ENCODE assay signal across 17 cellular contexts in the genomic region with DNA sequence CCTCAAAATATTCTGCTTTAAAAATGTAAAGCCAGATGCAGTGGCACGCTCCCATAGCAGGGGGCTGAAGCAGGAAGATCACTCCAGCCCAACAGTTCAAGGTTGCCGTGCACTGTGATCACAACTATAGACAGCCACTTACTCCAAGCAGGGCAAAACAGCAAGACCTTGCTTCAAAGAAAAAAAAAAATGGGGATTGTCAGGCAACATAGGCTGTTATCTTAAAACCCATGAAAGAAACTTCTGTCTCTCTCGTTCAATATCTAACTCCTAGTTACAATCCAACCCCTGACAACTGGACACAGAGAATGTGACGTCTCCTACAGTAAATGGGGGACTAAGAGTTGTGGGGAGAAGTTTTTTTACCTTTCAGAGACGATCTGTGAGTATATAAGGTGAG. TPM values are rescaled to one million over a fixed set of nuclear protein-coding genes. Genes with fewer than 3 reads are reported as not detected.
A peak's percentile ranks its signal among the peaks of the same experiment; 100 is the strongest.
DNase-seq lines count a peak whose midpoint lies in the region; ATAC-seq and TF ChIP-seq lines count a peak whose summit lies in the region.
"Had no signal": no experiment of that assay in that cellular context is flagged by ENCODE, and none has a peak within 500 bp of the region (broad histone marks: within the 10 kb centered on the region; RNA-seq: fewer than 3 reads in every experiment).

No MANE protein-coding gene starts in this region.

- H3K27ac ChIP-seq in OCI-LY1 (ENCODE audit: low read depth, low read length, poor library complexity, severe bottlenecking) (peak overlapping the region; percentile 98), thymus (ENCODE audit: low read depth) (peak overlapping the region; percentile 70), uterus (no peak overlapping the region)
- H3K27ac ChIP-seq: ascending aorta, vagina had no signal

- H3K9me2 ChIP-seq in OCI-LY1 (ENCODE audit: low read depth, low read length) = no peaks in the 10 kb centered on the region

- no peaks in the 10 kb centered on the region for H3K9me3 ChIP-seq in OCI-LY1 (ENCODE audit: low read length)
- no peaks in the 10 kb centered on the region for H3K9me3 ChIP-seq in thymus (ENCODE audit: control insufficient read depth)
- no peaks in the 10 kb centered on the region for H3K9me3 ChIP-seq in uterus
- H3K9me3 ChIP-seq: ascending aorta, vagina had no signal

- no peak for TF ChIP-seq POLR2A in uterus (IDR thresholded peaks at IDR 0.05)

- peaks cover 51% of the 10 kb centered on the region for H3K36me3 ChIP-seq in OCI-LY1 (ENCODE audit: insufficient read depth, low read length)
- peaks cover 3% of the 10 kb centered on the region for H3K36me3 ChIP-seq in thymus (ENCODE audit: control insufficient read depth, insufficient read depth)
- no peaks in the 10 kb centered on the region for H3K36me3 ChIP-seq in uterus
- H3K36me3 ChIP-seq: ascending aorta, vagina had no signal

- WGBS in thymus = 44% methylated on average over 5 of the region's 5 CpGs

- H3F3A ChIP-seq in OCI-LY1 (ENCODE audit: insufficient read depth, low read length) = peaks cover 13% of the 10 kb centered on the region; the same call in 1 of the 2 replicates

- no peak for DNase-seq in activated naive CD4-positive, alpha-beta T cell treated with anti-CD3 and anti-CD28 coated beads for 36 hours
- DNase-seq in activated naive CD4-positive, alpha-beta T cell treated with anti-CD3 and anti-CD28 coated beads, Interleukin-2, amount 50 U/mL, for 16 hours = no peak
- DNase-seq in central memory CD8-positive, alpha-beta T cell (ENCODE audit: low spot score in 2 of 2) = no peak
- no peak for DNase-seq in uterus
- DNase-seq: activated CD4-positive, CD25-positive, alpha-beta regulatory T cell; activated T-cell treated with anti-CD3 and anti-CD28 coated beads, Interleukin-2, amount 50 U/mL, for 1 hour; Calu3; GF-D8; KG1; NCI-H1105 treated with DMSO at 0.1 percent for 48 hours; NCI-H2171 treated with DMSO at 0.1 percent for 48 hours had no signal

- ATAC-seq in central memory CD8-positive, alpha-beta T cell (replicated peaks; ENCODE audit: extremely low read depth, poor library complexity, severe bottlenecking) = no peak
- no peak for ATAC-seq in GM21360 (IDR thresholded peaks at IDR 0.05; ENCODE audit: unreplicated experiment)
- ATAC-seq in GM18868 (IDR thresholded peaks at IDR 0.05; ENCODE audit: unreplicated experiment) = no peak

- H3K4me2 ChIP-seq in OCI-LY1 (ENCODE audit: low read length) = peak overlapping the region; percentile 27; the same call in 1 of the 2 replicates

- peaks cover 99% of the 10 kb centered on the region for H3K4me1 ChIP-seq in OCI-LY1 (ENCODE audit: insufficient read depth, low read length, severe bottlenecking)
- H3K4me1 ChIP-seq in thymus (ENCODE audit: control insufficient read depth, insufficient read depth, low read length) = peaks cover 37% of the 10 kb centered on the region
- H3K4me1 ChIP-seq in uterus = no peaks in the 10 kb centered on the region
- H3K4me1 ChIP-seq: ascending aorta had no signal

- no peak overlapping the region for H2AFZ ChIP-seq in OCI-LY1 (ENCODE audit: low read length)

- TF ChIP-seq CTCF in OCI-LY1 (IDR thresholded peaks at IDR 0.05; ENCODE audit: low read length) (no peak), uterus (IDR thresholded peaks at IDR 0.05) (no peak)

- CTCF ChIA-PET in activated naive CD4-positive, alpha-beta T cell treated with anti-CD3 and anti-CD28 coated beads for 36 hours (lab: Charles Lee) = interaction anchor here (0.7 to 1.0 kb wide), 2 partner anchors 12 to 37 kb away, joined by 3 read pairs; no protein-coding TSS in a partner anchor

- H3K4me3 ChIP-seq in OCI-LY1 (ENCODE audit: low read depth, low read length, poor library complexity, severe bottlenecking) = no peak overlapping the region
- H3K4me3 ChIP-seq in thymus (ENCODE audit: low read length) = peak overlapping the region; percentile 34
- no peak overlapping the region for H3K4me3 ChIP-seq in uterus
- H3K4me3 ChIP-seq: ascending aorta, vagina had no signal

- no peaks in the 10 kb centered on the region for H3K27me3 ChIP-seq in OCI-LY1 (ENCODE audit: insufficient read depth, low read length)
- no peaks in the 10 kb centered on the region for H3K27me3 ChIP-seq in thymus (ENCODE audit: control insufficient read depth, insufficient read depth)
- no peaks in the 10 kb centered on the region for H3K27me3 ChIP-seq in uterus
- H3K27me3 ChIP-seq: ascending aorta, vagina had no signal

- H3K4me1 Mint-ChIP-seq in activated naive CD4-positive, alpha-beta T cell treated with anti-CD3 and anti-CD28 coated beads for 36 hours (ENCODE audit: low read depth) = peaks cover 76% of the 10 kb centered on the region
- H3K4me1 Mint-ChIP-seq in central memory CD8-positive, alpha-beta T cell = peaks cover 70% of the 10 kb centered on the region

- peak overlapping the region; percentile 7; the same call in 1 of the 2 replicates for H3K9ac ChIP-seq in OCI-LY1 (ENCODE audit: low read length)

- peaks cover 14% of the 10 kb centered on the region for H3K36me3 Mint-ChIP-seq in activated naive CD4-positive, alpha-beta T cell treated with anti-CD3 and anti-CD28 coated beads for 36 hours (ENCODE audit: low read depth)
- peaks cover 13% of the 10 kb centered on the region for H3K36me3 Mint-ChIP-seq in central memory CD8-positive, alpha-beta T cell (ENCODE audit: insufficient read depth)

- no peaks in the 10 kb centered on the region for H3K27me3 Mint-ChIP-seq in activated naive CD4-positive, alpha-beta T cell treated with anti-CD3 and anti-CD28 coated beads for 36 hours (ENCODE audit: low read depth)
- H3K27me3 Mint-ChIP-seq in central memory CD8-positive, alpha-beta T cell = no peaks in the 10 kb centered on the region

- H3K79me2 ChIP-seq in OCI-LY1 (ENCODE audit: insufficient read depth, low read length) = peaks cover 99% of the 10 kb centered on the region

- H3K9me3 Mint-ChIP-seq in activated naive CD4-positive, alpha-beta T cell treated with anti-CD3 and anti-CD28 coated beads for 36 hours = no peaks in the 10 kb centered on the region
- H3K9me3 Mint-ChIP-seq in central memory CD8-positive, alpha-beta T cell = no peaks in the 10 kb centered on the region

- H3K4me3 Mint-ChIP-seq in activated naive CD4-positive, alpha-beta T cell treated with anti-CD3 and anti-CD28 coated beads for 36 hours = peak overlapping the region; percentile 16
- no peak overlapping the region for H3K4me3 Mint-ChIP-seq in central memory CD8-positive, alpha-beta T cell

- peak overlapping the region; percentile 66 for H3K27ac Mint-ChIP-seq in activated naive CD4-positive, alpha-beta T cell treated with anti-CD3 and anti-CD28 coated beads for 36 hours
- H3K27ac Mint-ChIP-seq in central memory CD8-positive, alpha-beta T cell (ENCODE audit: low read depth) = peak overlapping the region; percentile 74

- H4K20me1 ChIP-seq in OCI-LY1 (ENCODE audit: insufficient read depth, low read length) = no peaks in the 10 kb centered on the region

- intact Hi-C loops in activated naive CD4-positive, alpha-beta T cell treated with anti-CD3 and anti-CD28 coated beads for 36 hours (cut with micrococcal nuclease) = loop anchor here (10.0 kb wide), 1 partner anchor 517 kb away; no protein-coding TSS in a partner anchor
- intact Hi-C loops in uterus (cut with DNase I; ENCODE audit: low total_unique reads) = no loop called here

RNA-seq across cellular contexts. Expression of a gene that starts 17.4 kb away (rescaled TPM):
- total RNA-seq in activated naive CD4-positive, alpha-beta T cell treated with anti-CD3 and anti-CD28 coated beads for 36 hours = 10 to 100 TPM; 61.7 to 62.3 TPM
- polyA plus RNA-seq in thymus = 64.2 TPM
- total RNA-seq in uterus = 10 to 100 TPM; 61.5 to 96.1 (median 74.1) TPM

RNA-seq across cellular contexts. Expression of a gene that starts 59.6 kb away (rescaled TPM):
- 1 to 10 TPM; 8.1 to 8.2 TPM for total RNA-seq in activated naive CD4-positive, alpha-beta T cell treated with anti-CD3 and anti-CD28 coated beads for 36 hours
- polyA plus RNA-seq in thymus = 16.6 TPM
- 10 to 100 TPM in 3 of 4 donors, 1 to 10 TPM in 1; 8.8 to 16.2 (median 14.2) TPM for total RNA-seq in uterus

Comparison
In these comparisons a context has a peak if more than half of its experiments do, and no peak if none do; other contexts are left out.
1. H3K27ac ChIP-seq: peak in OCI-LY1 (single experiment) and thymus (single experiment); none in uterus (0 of 2).